In the genomic region with DNA sequence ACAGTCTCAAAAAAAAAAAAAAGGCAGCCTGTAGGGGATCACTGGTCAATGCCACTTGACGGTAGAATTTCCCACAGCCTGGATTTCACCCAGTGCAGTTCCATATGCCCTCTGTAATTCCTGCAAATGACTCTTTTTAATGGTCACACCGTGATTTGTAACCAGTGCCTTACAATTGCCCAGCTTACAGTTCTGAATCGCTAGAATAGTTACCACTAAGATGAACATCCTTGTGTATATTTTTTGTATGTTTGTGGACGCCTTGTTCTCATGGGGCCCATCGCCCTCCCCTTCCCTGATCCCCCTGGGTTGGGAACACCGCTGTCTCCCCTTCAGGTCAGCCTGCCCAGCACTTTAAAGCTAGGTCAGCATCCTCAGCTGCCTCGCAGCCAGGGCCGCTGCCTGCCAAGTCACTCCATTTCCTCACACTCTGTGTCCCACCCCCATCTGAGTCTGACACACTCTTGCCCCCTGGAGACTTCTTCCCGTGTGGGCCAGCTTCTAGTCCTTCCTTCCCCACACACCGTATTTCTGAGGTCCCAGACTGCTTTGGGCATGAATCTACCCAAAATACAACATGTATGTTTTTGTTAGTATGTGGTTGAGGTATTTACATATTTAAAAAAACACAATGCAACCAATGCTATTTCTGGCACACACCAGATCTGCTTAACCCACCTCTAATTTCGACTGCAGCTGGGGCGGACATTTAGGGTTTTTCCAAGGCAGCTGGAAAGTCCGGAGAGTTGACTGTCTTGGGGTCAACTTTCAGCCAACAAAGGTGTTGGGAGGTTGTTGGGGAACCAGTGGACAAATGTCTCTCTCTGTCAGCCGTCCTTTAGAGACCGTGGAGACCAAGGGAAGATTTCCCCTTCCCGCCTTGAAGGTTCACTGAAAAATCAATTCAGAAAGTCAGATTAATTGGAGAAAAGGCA, we compare ENCODE assay signal across 11 cellular contexts.
DNase-seq lines count a peak whose midpoint lies in the region; ATAC-seq and TF ChIP-seq lines count a peak whose summit lies in the region.
"Had no signal": no experiment of that assay in that cellular context is flagged by ENCODE, and none has a peak within 500 bp of the region (broad histone marks: within the 10 kb centered on the region; RNA-seq: fewer than 3 reads in every experiment).

No MANE protein-coding gene starts in this region.

- CTCF ChIA-PET in HEK293T (lab: Yijun Ruan, JAX): no interaction called here
- CTCF ChIA-PET in RWPE1 (lab: Yijun Ruan, JAX): interaction anchor here (1.1 kb wide), 1 partner anchor 11 kb away, joined by 3 read pairs; no protein-coding TSS in a partner anchor

- H3K9me3 ChIP-seq in right cardiac atrium (ENCODE audit: control insufficient read depth, low read length): no peaks in the 10 kb centered on the region
- H3K9me3 ChIP-seq: A549 had no signal

- WGBS in right cardiac atrium: 73% methylated on average over 16 of the region's 16 CpGs

- H3K4me1 ChIP-seq in right cardiac atrium (ENCODE audit: control insufficient read depth, insufficient read depth, low read length): peaks cover 3% of the 10 kb centered on the region
- H3K4me1 ChIP-seq: A549 had no signal

- ATAC-seq in right cardiac atrium (peak in 1 of 2 donors; percentile 19), HG02798 (IDR thresholded peaks at IDR 0.05; ENCODE audit: poor library complexity, unreplicated experiment) (peak; percentile 85)
- ATAC-seq: A549, HCT116 had no signal

- no peak overlapping the region for H3K4me3 ChIP-seq in right cardiac atrium (ENCODE audit: low read length)
- H3K4me3 ChIP-seq: A549 had no signal

- no peaks in the 10 kb centered on the region for H3K27me3 ChIP-seq in right cardiac atrium (ENCODE audit: control insufficient read depth, insufficient read depth)

- POLR2A ChIA-PET in HEK293T (lab: Yijun Ruan, JAX): no interaction called here
- POLR2A ChIA-PET in RWPE1 (lab: Yijun Ruan, JAX; ENCODE audit: low non-redundant PET): no interaction called here

- H3K27ac ChIP-seq in right cardiac atrium (ENCODE audit: low read length) (no peak overlapping the region), RWPE1 (no peak overlapping the region)

- no peak for TF ChIP-seq CTCF in RWPE1 (conservative IDR thresholded peaks at IDR 0.05; ENCODE audit: low read depth)

- peak in 2 of 3 donors; percentile 41 to 43 for DNase-seq in right cardiac atrium
- DNase-seq in cardiac septum (ENCODE audit: low spot score): no peak
- peak; percentile 47 for DNase-seq in NAMALWA (ENCODE audit: low spot score)
- no peak for DNase-seq in NCI-H446 treated with DMSO at 0.1 percent for 48 hours (lab: John Stamatoyannopoulos, UW)
- DNase-seq in HEK293T (ENCODE audit: extremely low spot score): no peak
- DNase-seq in SW480 (ENCODE audit: low spot score): no peak
- no peak for DNase-seq in RWPE1 (ENCODE audit: low spot score)
- DNase-seq: NCI-H2171 had no signal

- intact Hi-C loops in right cardiac atrium (cut with DNase I): no loop called here
- intact Hi-C loops in cardiac septum (cut with DNase I): no loop called here

TF ChIP-seq in HEK293T, 16 proteins besides CTCF, POLR2A, EP300 and RAD21:
- no peak for TF ChIP-seq HDGF (IDR thresholded peaks at IDR 0.05; ENCODE audit: borderline replicate concordance)
- no peak for TF ChIP-seq BHLHE40 (IDR thresholded peaks at IDR 0.05; ENCODE audit: borderline replicate concordance)

Comparison
In these comparisons a context has a peak if more than half of its experiments do, and no peak if none do; other contexts are left out.
1. DNase-seq: peak in right cardiac atrium (2 of 3) and NAMALWA (single experiment); none in cardiac septum (single experiment), NCI-H446 treated with DMSO at 0.1 percent for 48 hours (single experiment), HEK293T (single experiment), SW480 (single experiment) and RWPE1 (single experiment).